Comparison of ENCODE assay signal across 1 cellular context in the genomic region with DNA sequence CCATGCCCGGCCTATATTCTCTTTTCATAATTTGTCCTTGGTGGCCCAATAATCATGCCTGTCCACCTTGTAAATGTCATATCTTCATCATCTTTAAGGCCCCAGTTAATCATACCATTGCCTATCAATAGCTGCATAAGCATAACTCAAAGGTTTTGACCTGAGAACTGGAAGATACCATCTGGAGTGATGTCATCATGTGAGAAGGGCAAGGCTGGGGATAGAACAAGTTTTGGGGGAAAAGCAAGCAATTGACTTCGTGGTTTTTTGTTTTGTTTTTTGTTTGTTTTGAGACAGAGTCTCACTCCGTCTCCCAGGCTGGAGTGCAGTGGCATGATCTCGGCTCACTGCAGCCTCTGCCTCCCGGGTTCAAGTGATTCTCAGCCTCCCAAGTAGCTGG.
A peak's percentile ranks its signal among the peaks of the same experiment; 100 is the strongest.
TF ChIP-seq lines count a peak whose summit lies in the region.

No MANE protein-coding gene starts in this region.

TF ChIP-seq in K562, 482 proteins besides CTCF, POLR2A, EP300 and RAD21:
- TF ChIP-seq, protein P1, sequence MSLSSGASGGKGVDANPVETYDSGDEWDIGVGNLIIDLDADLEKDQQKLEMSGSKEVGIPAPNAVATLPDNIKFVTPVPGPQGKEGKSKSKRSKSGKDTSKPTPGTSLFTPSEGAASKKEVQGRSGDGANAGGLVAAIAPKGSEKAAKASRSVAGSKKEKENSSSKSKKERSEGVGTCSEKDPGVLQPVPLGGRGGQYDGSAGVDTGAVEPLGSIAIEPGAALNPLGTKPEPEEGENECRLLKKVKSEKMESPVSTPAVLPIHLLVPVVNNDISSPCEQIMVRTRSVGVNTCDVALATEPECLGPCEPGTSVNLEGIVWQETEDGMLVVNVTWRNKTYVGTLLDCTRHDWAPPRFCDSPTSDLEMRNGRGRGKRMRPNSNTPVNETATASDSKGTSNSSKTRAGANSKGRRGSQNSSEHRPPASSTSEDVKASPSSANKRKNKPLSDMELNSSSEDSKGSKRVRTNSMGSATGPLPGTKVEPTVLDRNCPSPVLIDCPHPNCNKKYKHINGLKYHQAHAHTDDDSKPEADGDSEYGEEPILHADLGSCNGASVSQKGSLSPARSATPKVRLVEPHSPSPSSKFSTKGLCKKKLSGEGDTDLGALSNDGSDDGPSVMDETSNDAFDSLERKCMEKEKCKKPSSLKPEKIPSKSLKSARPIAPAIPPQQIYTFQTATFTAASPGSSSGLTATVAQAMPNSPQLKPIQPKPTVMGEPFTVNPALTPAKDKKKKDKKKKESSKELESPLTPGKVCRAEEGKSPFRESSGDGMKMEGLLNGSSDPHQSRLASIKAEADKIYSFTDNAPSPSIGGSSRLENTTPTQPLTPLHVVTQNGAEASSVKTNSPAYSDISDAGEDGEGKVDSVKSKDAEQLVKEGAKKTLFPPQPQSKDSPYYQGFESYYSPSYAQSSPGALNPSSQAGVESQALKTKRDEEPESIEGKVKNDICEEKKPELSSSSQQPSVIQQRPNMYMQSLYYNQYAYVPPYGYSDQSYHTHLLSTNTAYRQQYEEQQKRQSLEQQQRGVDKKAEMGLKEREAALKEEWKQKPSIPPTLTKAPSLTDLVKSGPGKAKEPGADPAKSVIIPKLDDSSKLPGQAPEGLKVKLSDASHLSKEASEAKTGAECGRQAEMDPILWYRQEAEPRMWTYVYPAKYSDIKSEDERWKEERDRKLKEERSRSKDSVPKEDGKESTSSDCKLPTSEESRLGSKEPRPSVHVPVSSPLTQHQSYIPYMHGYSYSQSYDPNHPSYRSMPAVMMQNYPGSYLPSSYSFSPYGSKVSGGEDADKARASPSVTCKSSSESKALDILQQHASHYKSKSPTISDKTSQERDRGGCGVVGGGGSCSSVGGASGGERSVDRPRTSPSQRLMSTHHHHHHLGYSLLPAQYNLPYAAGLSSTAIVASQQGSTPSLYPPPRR (CRISPR knock-in tag; IDR thresholded peaks at IDR 0.05; ENCODE audit: borderline replicate concordance): no peak
- 0 out of 2 replicates have a peak, but pooled peaks have one; percentile 2 for TF ChIP-seq FOSL1 (tag; conservative IDR thresholded peaks at IDR 0.05)
- TF ChIP-seq POLR2AphosphoS5 (IDR thresholded peaks at IDR 0.05; ENCODE audit: control insufficient read depth, insufficient read depth, low read depth, low read length): no peak
- no peak for TF ChIP-seq ZNF717 (CRISPR knock-in tag; IDR thresholded peaks at IDR 0.05)
- TF ChIP-seq CBX1 (IDR thresholded peaks at IDR 0.05; ENCODE audit: low read depth): no peak
- peak; percentile 21; the same call in 1 of the 2 replicates for TF ChIP-seq JUND (IDR thresholded peaks at IDR 0.05; ENCODE audit: borderline replicate concordance, low read depth, low read length)
- TF ChIP-seq JUND (tag; IDR thresholded peaks at IDR 0.05; ENCODE audit: borderline replicate concordance, low read depth, low read length): no peak; the same call in 2 of the 3 replicates
TF ChIP-seq in K562: peak in this region for 2.
